In the genomic region with DNA sequence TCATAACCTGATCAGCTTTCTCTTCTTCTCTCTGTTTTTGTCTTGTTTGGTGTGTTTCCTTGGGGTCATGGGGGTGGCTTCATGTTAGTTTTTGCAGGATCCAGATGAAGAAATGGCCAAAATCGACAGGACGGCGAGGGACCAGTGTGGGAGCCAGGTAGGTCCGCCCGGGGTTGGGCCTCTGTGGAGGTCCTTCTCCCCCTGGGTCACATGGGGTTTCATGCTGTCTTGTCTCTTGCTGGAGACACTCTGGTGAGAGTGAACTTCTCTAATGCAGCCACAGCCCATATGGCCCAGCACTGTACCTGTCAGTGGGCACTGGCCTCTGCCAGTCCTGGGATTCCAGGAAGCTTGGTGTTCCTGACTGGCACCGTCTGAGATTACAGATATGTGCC, we compare ENCODE assay signal across 8 cellular contexts. TPM values are rescaled to one million over a fixed set of nuclear protein-coding genes. Genes with fewer than 3 reads are reported as not detected.
DNase-seq lines count a peak whose midpoint lies in the region; ATAC-seq and TF ChIP-seq lines count a peak whose summit lies in the region.

No MANE protein-coding gene starts in this region.

- H3K27ac ChIP-seq in CD4-positive, alpha-beta T cell (ENCODE audit: low read depth, low read length) = no peak overlapping the region
- H3K27ac ChIP-seq in coronary artery = no peak overlapping the region

- TF ChIP-seq CTCF in CD4-positive, alpha-beta T cell (IDR thresholded peaks at IDR 0.05) = no peak
- TF ChIP-seq CTCF in coronary artery (IDR thresholded peaks at IDR 0.05) (no peak), nephron progenitor cell (IDR thresholded peaks at IDR 0.05) (no peak)

- H3K4me3 Mint-ChIP-seq in CD4-positive, alpha-beta T cell = peak overlapping the region; percentile 96
- H3K4me3 Mint-ChIP-seq in nephron progenitor cell = peak overlapping the region; percentile 93

- peak overlapping the region; percentile 16; the same call in 1 of the 2 replicates for H3K4me3 ChIP-seq in MG63
- peak overlapping the region; percentile 80 for H3K4me3 ChIP-seq in coronary artery

- ATAC-seq in CD4-positive, alpha-beta T cell (ENCODE audit: poor library complexity) = no peak
- no peak for ATAC-seq in HG03439 (IDR thresholded peaks at IDR 0.05; ENCODE audit: unreplicated experiment)

- CTCF ChIA-PET in CD4-positive, alpha-beta T cell (lab: Charles Lee) = no interaction called here

- intact Hi-C loops in CD4-positive, alpha-beta T cell (cut with DNase I, micrococcal nuclease) = loop anchor here in 1 of 2 experiments (1.0 to 10.0 kb wide), 4 partner anchors 31 to 598 kb away; partner anchors contain the start of genes PLEKHF1 and UQCRFS1

- peaks cover 12% of the 10 kb centered on the region for H3K36me3 ChIP-seq in MG63

- peak overlapping the region; percentile 82 for H3K27ac Mint-ChIP-seq in CD4-positive, alpha-beta T cell
- peak overlapping the region; percentile 77 for H3K27ac Mint-ChIP-seq in nephron progenitor cell

- peaks cover 11% of the 10 kb centered on the region for H3K4me1 Mint-ChIP-seq in CD4-positive, alpha-beta T cell (ENCODE audit: low read depth)
- peaks cover 18% of the 10 kb centered on the region for H3K4me1 Mint-ChIP-seq in nephron progenitor cell

- H3K27me3 Mint-ChIP-seq in CD4-positive, alpha-beta T cell = no peaks in the 10 kb centered on the region
- H3K27me3 Mint-ChIP-seq in nephron progenitor cell (ENCODE audit: low read depth, poor library complexity) = peaks cover 12% of the 10 kb centered on the region

- DNase-seq in CD4-positive, alpha-beta T cell = no peak
- no peak for DNase-seq in MG63
- DNase-seq in coronary artery (ENCODE audit: low spot score) = no peak
- no peak for DNase-seq in nephron progenitor cell
- DNase-seq in T1000 (lab: John Stamatoyannopoulos, UW) = no peak
- DNase-seq in activated gamma-delta T cell (lab: John Stamatoyannopoulos, UW) = no peak
- no peak for DNase-seq in Ammon's horn (ENCODE audit: low spot score)

- no peaks in the 10 kb centered on the region for H3K9me3 Mint-ChIP-seq in CD4-positive, alpha-beta T cell
- H3K9me3 Mint-ChIP-seq in nephron progenitor cell = no peaks in the 10 kb centered on the region

- POLR2A ChIA-PET in CD4-positive, alpha-beta T cell (lab: Charles Lee) = interaction anchor here (1.6 to 4.1 kb wide), 3 partner anchors 18 to 32 kb away, joined by 7 to 17 read pairs (median 7); no protein-coding TSS in a partner anchor

- no peaks in the 10 kb centered on the region for H3K27me3 ChIP-seq in CD4-positive, alpha-beta T cell (ENCODE audit: control insufficient read depth, insufficient read depth, low read length)
- no peaks in the 10 kb centered on the region for H3K27me3 ChIP-seq in MG63

- no peaks in the 10 kb centered on the region for H3K9me3 ChIP-seq in CD4-positive, alpha-beta T cell (ENCODE audit: control insufficient read depth, low read length)
- no peaks in the 10 kb centered on the region for H3K9me3 ChIP-seq in MG63

- H3K36me3 Mint-ChIP-seq in CD4-positive, alpha-beta T cell (ENCODE audit: low read depth) = peaks cover 4% of the 10 kb centered on the region
- peaks cover 27% of the 10 kb centered on the region for H3K36me3 Mint-ChIP-seq in nephron progenitor cell (ENCODE audit: low read depth)

RNA-seq across cellular contexts. Expression of gene CCNE1, which starts 1.1 kb away (rescaled TPM):
- total RNA-seq in CD4-positive, alpha-beta T cell = 1 to 10 TPM; 4.9 to 5.6 TPM
- total RNA-seq in MG63 (2014; rRNA removed; shearing (Covaris generic); ENCODE audit: low replicate concordance) = 5.6 and 11.3 TPM in 2 replicates
